Comparison of ENCODE assay signal across 28 cellular contexts in the genomic region with DNA sequence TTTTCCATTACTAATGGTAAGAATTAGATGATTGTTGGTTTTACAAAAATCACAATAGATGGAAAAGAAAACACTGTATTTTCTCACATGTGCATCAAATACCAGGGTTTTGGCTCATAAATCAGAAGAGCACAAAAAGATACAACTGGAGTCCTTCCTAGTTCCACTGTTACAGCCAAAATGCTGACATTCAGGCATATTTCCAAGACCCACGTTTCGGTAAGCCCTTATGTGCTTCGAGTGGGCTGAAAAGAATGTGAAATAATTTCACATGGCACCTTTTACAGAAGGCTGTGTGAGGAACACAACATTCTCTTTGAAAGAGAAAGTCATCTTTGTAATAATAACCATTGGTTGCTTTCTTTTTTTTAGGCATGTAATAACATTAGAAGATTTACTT.
"Had no signal": no experiment of that assay in that cellular context is flagged by ENCODE, and none has a peak within 500 bp of the region (broad histone marks: within the 10 kb centered on the region; RNA-seq: fewer than 3 reads in every experiment).

No MANE protein-coding gene starts in this region.

- DNase-seq: activated CD4-positive, alpha-beta memory T cell treated with anti-CD3 and anti-CD28 coated beads, Interleukin-2, amount 10 ng/mL, durations not matched to agents 7 days and 5 days; activated CD4-positive, alpha-beta T cell treated with anti-CD3 and anti-CD28 coated beads for 1 hour; activated CD4-positive, alpha-beta T cell treated with anti-CD3 and anti-CD28 coated beads for 48 hours; activated CD4-positive, CD25-positive, alpha-beta regulatory T cell; activated effector memory CD4-positive, alpha-beta T cell treated with anti-CD3 and anti-CD28 coated beads, Interleukin-2, amount 50 U/mL, for 16 hours; activated naive CD4-positive, alpha-beta T cell; activated naive CD4-positive, alpha-beta T cell treated with anti-CD3 and anti-CD28 coated beads, Interleukin-2, amount 50 U/mL, for 16 hours; activated naive CD8-positive, alpha-beta T cell treated with anti-CD3 and anti-CD28 coated beads for 36 hours; activated T-cell treated with anti-CD3 and anti-CD28 coated beads, Interleukin-2, amount 50 U/mL, for 1 hour; activated T-cell treated with anti-CD3 and anti-CD28 coated beads, Interleukin-2, amount 50 U/mL, for 72 hours; amniotic stem cell; aorta; Karpas-422; KBM-7; MG63; NCI-H1048; NCI-H1436 treated with DMSO at 0.1 percent for 48 hours; NCI-H1694 treated with DMSO at 0.1 percent for 48 hours; NCI-H2029; NCI-H524; NCI-H69; NCI-H82; SHP77; SJCRH30; T1000; WERI-Rb-1 had no signal

- ATAC-seq: activated T-cell treated with anti-CD3 and anti-CD28 coated beads, Interleukin-2, amount 50 U/mL, for 72 hours; activated T-helper 17 cell treated with anti-CD3 and anti-CD28 coated beads, Interleukin-2, amount 50 U/mL, for 72 hours; Panc1 had no signal
